In the genomic region with DNA sequence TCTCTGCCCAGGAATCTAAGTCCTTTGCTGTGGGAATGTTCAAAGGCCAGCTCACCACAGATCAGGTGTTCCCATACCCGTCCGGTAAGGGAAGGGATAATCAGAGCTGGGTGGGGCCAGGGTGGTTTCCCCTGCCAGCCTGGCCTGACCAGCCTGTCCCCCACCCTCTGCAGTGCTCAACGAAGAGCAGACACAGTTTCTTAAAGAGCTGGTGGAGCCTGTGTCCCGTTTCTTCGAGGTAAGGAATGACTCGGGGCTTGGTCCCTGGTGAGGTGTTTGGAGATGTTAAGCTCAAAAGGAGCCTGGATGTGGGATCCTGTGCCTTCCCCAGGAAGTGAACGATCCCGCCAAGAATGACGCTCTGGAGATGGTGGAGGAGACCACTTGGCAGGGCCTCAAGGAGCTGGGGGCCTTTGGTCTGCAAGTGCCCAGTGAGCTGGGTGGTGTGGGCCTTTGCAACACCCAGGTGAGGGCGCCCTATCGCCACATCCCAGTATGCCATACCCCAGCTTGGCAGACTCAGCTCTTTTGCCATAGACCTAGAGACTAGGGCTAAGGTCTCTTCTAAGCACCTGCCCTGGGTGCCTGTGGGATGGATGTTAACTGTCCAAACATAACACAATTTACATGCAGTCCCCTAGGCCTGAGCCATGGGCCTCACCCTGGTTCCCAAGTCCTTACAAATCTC, we compare ENCODE assay signal across 7 cellular contexts. TPM values are rescaled to one million over a fixed set of nuclear protein-coding genes. Genes with fewer than 3 reads are reported as not detected.
DNase-seq lines count a peak whose midpoint lies in the region; ATAC-seq and TF ChIP-seq lines count a peak whose summit lies in the region.

No MANE protein-coding gene starts in this region.

- peak overlapping the region; percentile 89 for H3K4me3 Mint-ChIP-seq in activated CD4-positive, alpha-beta T cell treated with anti-CD3 and anti-CD28 coated beads for 36 hours

- H3K4me3 ChIP-seq in effector memory CD4-positive, alpha-beta T cell (ENCODE audit: insufficient read depth, low read depth, low read length, poor library complexity, severe bottlenecking): peak overlapping the region; percentile 91
- H3K4me3 ChIP-seq in mesodermal cell (ENCODE audit: extremely low read depth, insufficient read depth, low read length, poor library complexity, severe bottlenecking): peak overlapping the region; percentile 87

- H3K4me1 Mint-ChIP-seq in activated CD4-positive, alpha-beta T cell treated with anti-CD3 and anti-CD28 coated beads for 36 hours: peaks cover 41% of the 10 kb centered on the region

- TF ChIP-seq CTCF in GM10266 (IDR thresholded peaks at IDR 0.05; ENCODE audit: control insufficient read depth, insufficient read depth, low read depth, missing control alignments): peak; percentile 64

- peaks cover 35% of the 10 kb centered on the region for H3K36me3 ChIP-seq in effector memory CD4-positive, alpha-beta T cell (ENCODE audit: control insufficient read depth, insufficient read depth, low read length)
- peaks cover 47% of the 10 kb centered on the region for H3K36me3 ChIP-seq in mesodermal cell (ENCODE audit: control insufficient read depth, insufficient read depth, low read length)

- POLR2A ChIA-PET in activated CD4-positive, alpha-beta T cell treated with anti-CD3 and anti-CD28 coated beads for 36 hours (lab: Charles Lee): interaction anchor here (0.6 to 1.6 kb wide), 5 partner anchors 13 to 175 kb away, joined by 3 to 6 read pairs (median 3); partner anchors contain the start of gene DVL2

- CTCF ChIA-PET in activated CD4-positive, alpha-beta T cell treated with anti-CD3 and anti-CD28 coated beads for 36 hours (lab: Charles Lee): interaction anchor here (0.7 to 3.6 kb wide), 16 partner anchors 10 to 175 kb away, joined by 3 to 25 read pairs (median 4); partner anchors contain the start of genes CTDNEP1, DVL2 and GABARAP

- ATAC-seq in activated CD4-positive, alpha-beta T cell treated with anti-CD3 and anti-CD28 coated beads for 36 hours: peak; percentile 62

- intact Hi-C loops in activated CD4-positive, alpha-beta T cell treated with anti-CD3 and anti-CD28 coated beads for 36 hours (cut with DNase I, micrococcal nuclease): loop anchor here in 1 of 2 experiments (1.0 kb wide), 1 partner anchor 76 kb away; no protein-coding TSS in a partner anchor

- H3K27ac ChIP-seq in effector memory CD4-positive, alpha-beta T cell (ENCODE audit: insufficient read depth, low read length, poor library complexity, severe bottlenecking): peak overlapping the region; percentile 83
- H3K27ac ChIP-seq in mesodermal cell (ENCODE audit: low read depth, low read length, severe bottlenecking) (peak overlapping the region; percentile 91), substantia nigra (ENCODE audit: low read depth, low read length, poor library complexity, severe bottlenecking) (peak overlapping the region; percentile 88)

- no peaks in the 10 kb centered on the region for H3K9me3 ChIP-seq in effector memory CD4-positive, alpha-beta T cell (ENCODE audit: control insufficient read depth, low read length)
- no peaks in the 10 kb centered on the region for H3K9me3 ChIP-seq in mesodermal cell (ENCODE audit: control insufficient read depth, low read length)

- WGBS in mesodermal cell (ENCODE audit: insufficient coverage in 2 of 2), 2 experiments: 49 to 76% methylated on average over 8 to 10 of the region's 11 CpGs

- peak overlapping the region; percentile 90 for H3K27ac Mint-ChIP-seq in activated CD4-positive, alpha-beta T cell treated with anti-CD3 and anti-CD28 coated beads for 36 hours

- H3K4me1 ChIP-seq in effector memory CD4-positive, alpha-beta T cell (ENCODE audit: control insufficient read depth, insufficient read depth, low read length, poor library complexity, severe bottlenecking): peaks cover 28% of the 10 kb centered on the region
- H3K4me1 ChIP-seq in mesodermal cell (ENCODE audit: control insufficient read depth, insufficient read depth, low read length, poor library complexity, severe bottlenecking): peaks cover 47% of the 10 kb centered on the region

- no peaks in the 10 kb centered on the region for H3K9me3 Mint-ChIP-seq in activated CD4-positive, alpha-beta T cell treated with anti-CD3 and anti-CD28 coated beads for 36 hours (ENCODE audit: low read depth)

- H3K27me3 ChIP-seq in effector memory CD4-positive, alpha-beta T cell (replicated peaks; ENCODE audit: control insufficient read depth, insufficient read depth, low read length, poor library complexity, severe bottlenecking): no peaks in the 10 kb centered on the region

- H3K27me3 Mint-ChIP-seq in activated CD4-positive, alpha-beta T cell treated with anti-CD3 and anti-CD28 coated beads for 36 hours: no peaks in the 10 kb centered on the region

- peak; percentile 74 for DNase-seq in GM10266 (ENCODE audit: extremely low spot score)
- DNase-seq in NCI-H1092 (lab: John Stamatoyannopoulos, UW): peak; percentile 33
- peak; percentile 84 for DNase-seq in activated CD4-positive, alpha-beta T cell treated with anti-CD3 and anti-CD28 coated beads for 36 hours
- DNase-seq in effector memory CD4-positive, alpha-beta T cell: peak; percentile 21 to 38 (median 25)
- peak in 20 of 49 donors; percentile 14 to 64 (median 32) for DNase-seq in substantia nigra (lab: John Stamatoyannopoulos, UW)
- no peak for DNase-seq in NCI-H1436 (lab: John Stamatoyannopoulos, UW)

- H3K36me3 Mint-ChIP-seq in activated CD4-positive, alpha-beta T cell treated with anti-CD3 and anti-CD28 coated beads for 36 hours (ENCODE audit: low read depth): peaks cover 24% of the 10 kb centered on the region

RNA-seq across cellular contexts. Expression of gene ACADVL, which starts 1.0 kb away (rescaled TPM):
- 100 to 1,000 TPM; 263 to 345 TPM for total RNA-seq in activated CD4-positive, alpha-beta T cell treated with anti-CD3 and anti-CD28 coated beads for 36 hours
- 270 TPM for polyA plus RNA-seq in mesodermal cell (2013, experiment 1 of 2)
- 238 TPM for polyA plus RNA-seq in mesodermal cell (2013, experiment 2 of 2)

RNA-seq across cellular contexts. Expression of gene DLG4, which starts 1.1 kb away (rescaled TPM):
- 10 to 100 TPM; 11.7 to 15.4 TPM for total RNA-seq in activated CD4-positive, alpha-beta T cell treated with anti-CD3 and anti-CD28 coated beads for 36 hours
- polyA plus RNA-seq in mesodermal cell (2013, experiment 1 of 2): 57.4 TPM
- 47.2 TPM for polyA plus RNA-seq in mesodermal cell (2013, experiment 2 of 2)

RNA-seq across cellular contexts. Expression of gene DVL2, which starts 13.6 kb away (rescaled TPM):
- 10 to 100 TPM; 49.1 to 53.3 TPM for total RNA-seq in activated CD4-positive, alpha-beta T cell treated with anti-CD3 and anti-CD28 coated beads for 36 hours
- polyA plus RNA-seq in mesodermal cell (2013, experiment 1 of 2): 67.5 TPM
- polyA plus RNA-seq in mesodermal cell (2013, experiment 2 of 2): 54.8 TPM

RNA-seq across cellular contexts. Expression of gene PHF23, which starts 18.5 kb away (rescaled TPM):
- 10 to 100 TPM; 23.6 to 35.2 TPM for total RNA-seq in activated CD4-positive, alpha-beta T cell treated with anti-CD3 and anti-CD28 coated beads for 36 hours
- 55.4 TPM for polyA plus RNA-seq in mesodermal cell (2013, experiment 1 of 2)
- polyA plus RNA-seq in mesodermal cell (2013, experiment 2 of 2): 46.8 TPM

RNA-seq across cellular contexts. Expression of gene GABARAP, which starts 21.5 kb away (rescaled TPM):
- total RNA-seq in activated CD4-positive, alpha-beta T cell treated with anti-CD3 and anti-CD28 coated beads for 36 hours: 100 to 1,000 TPM; 123 to 162 TPM
- 588 TPM for polyA plus RNA-seq in mesodermal cell (2013, experiment 1 of 2)
- 514 TPM for polyA plus RNA-seq in mesodermal cell (2013, experiment 2 of 2)
